ENCODE assay signal across 1 cellular context in the genomic region with DNA sequence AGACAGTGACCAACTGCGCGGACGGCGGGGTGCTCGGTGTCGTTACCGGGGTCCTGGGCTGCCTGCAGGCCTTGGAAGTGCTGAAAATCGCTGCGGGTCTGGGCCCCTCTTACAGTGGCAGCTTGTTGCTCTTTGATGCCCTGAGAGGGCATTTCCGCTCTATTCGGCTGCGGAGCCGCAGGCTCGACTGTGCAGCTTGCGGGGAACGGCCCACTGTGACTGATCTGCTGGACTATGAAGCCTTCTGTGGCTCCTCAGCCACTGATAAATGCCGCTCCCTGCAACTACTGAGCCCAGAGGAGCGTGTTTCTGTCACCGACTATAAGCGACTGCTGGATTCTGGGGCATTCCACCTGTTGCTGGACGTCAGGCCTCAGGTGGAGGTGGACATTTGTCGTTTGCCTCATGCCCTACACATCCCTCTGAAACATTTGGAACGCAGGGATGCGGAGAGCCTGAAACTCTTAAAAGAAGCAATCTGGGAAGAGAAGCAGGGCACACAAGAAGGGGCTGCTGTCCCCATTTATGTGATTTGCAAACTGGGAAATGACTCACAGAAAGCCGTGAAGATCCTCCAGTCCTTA.
TF ChIP-seq lines count a peak whose summit lies in the region.

No MANE protein-coding gene starts in this region.

TF ChIP-seq in GM23338, 12 proteins besides CTCF, POLR2A, EP300 and RAD21 (continued from another document):
- no peak for TF ChIP-seq ZNF462 (CRISPR knock-in tag; IDR thresholded peaks at IDR 0.05)
- TF ChIP-seq, protein P1, sequence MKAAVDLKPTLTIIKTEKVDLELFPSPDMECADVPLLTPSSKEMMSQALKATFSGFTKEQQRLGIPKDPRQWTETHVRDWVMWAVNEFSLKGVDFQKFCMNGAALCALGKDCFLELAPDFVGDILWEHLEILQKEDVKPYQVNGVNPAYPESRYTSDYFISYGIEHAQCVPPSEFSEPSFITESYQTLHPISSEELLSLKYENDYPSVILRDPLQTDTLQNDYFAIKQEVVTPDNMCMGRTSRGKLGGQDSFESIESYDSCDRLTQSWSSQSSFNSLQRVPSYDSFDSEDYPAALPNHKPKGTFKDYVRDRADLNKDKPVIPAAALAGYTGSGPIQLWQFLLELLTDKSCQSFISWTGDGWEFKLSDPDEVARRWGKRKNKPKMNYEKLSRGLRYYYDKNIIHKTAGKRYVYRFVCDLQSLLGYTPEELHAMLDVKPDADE (IDR thresholded peaks at IDR 0.05): no peak
- TF ChIP-seq ZNF114 (CRISPR knock-in tag; IDR thresholded peaks at IDR 0.05): no peak
- no peak for TF ChIP-seq CREB1 (CRISPR knock-in tag; IDR thresholded peaks at IDR 0.05; ENCODE audit: low read depth)
- no peak for TF ChIP-seq EZH2 (IDR thresholded peaks at IDR 0.05; ENCODE audit: low read depth, unreplicated experiment)
- no peak for TF ChIP-seq POLR2AphosphoS5 (IDR thresholded peaks at IDR 0.05; ENCODE audit: low read depth)
TF ChIP-seq in GM23338: peak in this region for 0.
